In genomic region chr21:44636209-44637017, GRCh38 we compare ENCODE assay signal across 23 cellular contexts. TPM values are rescaled to one million over a fixed set of nuclear protein-coding genes. Genes with fewer than 3 reads are reported as not detected.
"Had no signal": no experiment of that assay in that cellular context is flagged by ENCODE, and none has a peak within 500 bp of the region (broad histone marks: within the 10 kb centered on the region; RNA-seq: fewer than 3 reads in every experiment).

No MANE protein-coding gene starts in this region.

- H3K4me3 Mint-ChIP-seq: activated CD8-positive, alpha-beta memory T cell treated with anti-CD3 and anti-CD28 coated beads, Interleukin-2, amount 10 ng/mL, durations not matched to agents 7 days and 5 days; activated naive CD8-positive, alpha-beta T cell; activated T-cell treated with anti-CD3 and anti-CD28 coated beads, Interleukin-2, amount 50 U/mL, for 24 hours; activated T-helper 1 cell treated with anti-CD3 and anti-CD28 coated beads, Interleukin-12 subunit alpha, Interleukin-12 subunit beta, Interleukin-2, Interleukin-4 antibody, amounts not matched to agents 30 ng/mL and 10 ng/mL and 1 ng/mL, durations not matched to agents 14 hours and 24 hours and 36 hours; brain; T-helper 17 cell; WTC11 had no signal

- H3K4me1 Mint-ChIP-seq: activated CD8-positive, alpha-beta memory T cell treated with anti-CD3 and anti-CD28 coated beads, Interleukin-2, amount 10 ng/mL, durations not matched to agents 7 days and 5 days; T-helper 17 cell had no signal

- H3K27me3 ChIP-seq: Peyer's patch had no signal

- H3K4me3 ChIP-seq: Peyer's patch had no signal

- H3K36me3 Mint-ChIP-seq: brain had no signal

- DNase-seq: activated CD4-positive, alpha-beta T cell treated with anti-CD3 and anti-CD28 coated beads for 48 hours; activated CD4-positive, alpha-beta T cell treated with anti-CD3 and anti-CD28 coated beads, Interleukin-2, amount 50 U/mL, for 4 hours; activated CD4-positive, CD25-positive, alpha-beta regulatory T cell treated with anti-CD3 and anti-CD28 coated beads, Interleukin-2, amount 50 U/mL, for 72 hours; activated CD8-positive, alpha-beta memory T cell treated with anti-CD3 and anti-CD28 coated beads, Interleukin-2, amount 10 ng/mL, durations not matched to agents 7 days and 5 days; activated effector memory CD4-positive, alpha-beta T cell treated with Interleukin-2 at 50 U/mL for 16 hours; activated naive CD4-positive, alpha-beta T cell; activated T-cell treated with anti-CD3 and anti-CD28 coated beads, Interleukin-2, amount 50 U/mL, for 24 hours; KG1; NCI-H1048; NCI-H187 treated with DMSO at 0.1 percent for 48 hours; NCI-H2081 treated with DMSO at 0.1 percent for 48 hours; T-helper 17 cell; T-helper 9 cell had no signal

- H3K27ac ChIP-seq: Peyer's patch, RWPE1 had no signal

- H3K4me1 ChIP-seq: Peyer's patch had no signal

- H3K27ac Mint-ChIP-seq: activated CD8-positive, alpha-beta memory T cell treated with anti-CD3 and anti-CD28 coated beads, Interleukin-2, amount 10 ng/mL, durations not matched to agents 7 days and 5 days; activated naive CD8-positive, alpha-beta T cell; activated T-cell treated with anti-CD3 and anti-CD28 coated beads, Interleukin-2, amount 50 U/mL, for 24 hours; activated T-helper 1 cell treated with anti-CD3 and anti-CD28 coated beads, Interleukin-12 subunit alpha, Interleukin-12 subunit beta, Interleukin-2, Interleukin-4 antibody, amounts not matched to agents 30 ng/mL and 10 ng/mL and 1 ng/mL, durations not matched to agents 14 hours and 24 hours and 36 hours; T-helper 17 cell; WTC11 had no signal

- H3K27me3 Mint-ChIP-seq: activated naive CD8-positive, alpha-beta T cell; T-helper 17 cell had no signal

- H3K36me3 ChIP-seq: Peyer's patch had no signal

- ATAC-seq: activated CD8-positive, alpha-beta memory T cell treated with anti-CD3 and anti-CD28 coated beads, Interleukin-2, amount 10 ng/mL, durations not matched to agents 7 days and 5 days; T-helper 17 cell; WTC11 had no signal

RNA-seq across cellular contexts. Expression of gene KRTAP10-10, which starts 0.7 kb away (rescaled TPM):
- total RNA-seq: activated CD8-positive, alpha-beta memory T cell treated with anti-CD3 and anti-CD28 coated beads, Interleukin-2, amount 10 ng/mL, durations not matched to agents 7 days and 5 days; activated T-helper 1 cell treated with anti-CD3 and anti-CD28 coated beads, Interleukin-12 subunit alpha, Interleukin-12 subunit beta, Interleukin-2, Interleukin-4 antibody, amounts not matched to agents 30 ng/mL and 10 ng/mL and 1 ng/mL, durations not matched to agents 14 hours and 24 hours and 36 hours; astrocyte; LHCN-M2; M059J; Peyer's patch; SK-MEL-5; T-helper 17 cell; WTC11 had no signal

RNA-seq across cellular contexts. Expression of gene KRTAP10-9, which starts 9.5 kb away (rescaled TPM):
- total RNA-seq: activated CD8-positive, alpha-beta memory T cell treated with anti-CD3 and anti-CD28 coated beads, Interleukin-2, amount 10 ng/mL, durations not matched to agents 7 days and 5 days; activated T-helper 1 cell treated with anti-CD3 and anti-CD28 coated beads, Interleukin-12 subunit alpha, Interleukin-12 subunit beta, Interleukin-2, Interleukin-4 antibody, amounts not matched to agents 30 ng/mL and 10 ng/mL and 1 ng/mL, durations not matched to agents 14 hours and 24 hours and 36 hours; astrocyte; LHCN-M2; M059J; Peyer's patch; SK-MEL-5; T-helper 17 cell; WTC11 had no signal

RNA-seq across cellular contexts. Expression of gene KRTAP10-11, which starts 9.8 kb away (rescaled TPM):
- total RNA-seq: activated CD8-positive, alpha-beta memory T cell treated with anti-CD3 and anti-CD28 coated beads, Interleukin-2, amount 10 ng/mL, durations not matched to agents 7 days and 5 days; activated T-helper 1 cell treated with anti-CD3 and anti-CD28 coated beads, Interleukin-12 subunit alpha, Interleukin-12 subunit beta, Interleukin-2, Interleukin-4 antibody, amounts not matched to agents 30 ng/mL and 10 ng/mL and 1 ng/mL, durations not matched to agents 14 hours and 24 hours and 36 hours; astrocyte; LHCN-M2; M059J; Peyer's patch; SK-MEL-5; T-helper 17 cell; WTC11 had no signal

RNA-seq across cellular contexts. Expression of gene KRTAP12-4, which starts 18.0 kb away (rescaled TPM):
- total RNA-seq: activated CD8-positive, alpha-beta memory T cell treated with anti-CD3 and anti-CD28 coated beads, Interleukin-2, amount 10 ng/mL, durations not matched to agents 7 days and 5 days; activated T-helper 1 cell treated with anti-CD3 and anti-CD28 coated beads, Interleukin-12 subunit alpha, Interleukin-12 subunit beta, Interleukin-2, Interleukin-4 antibody, amounts not matched to agents 30 ng/mL and 10 ng/mL and 1 ng/mL, durations not matched to agents 14 hours and 24 hours and 36 hours; astrocyte; LHCN-M2; M059J; Peyer's patch; SK-MEL-5; T-helper 17 cell; WTC11 had no signal

RNA-seq across cellular contexts. Expression of gene KRTAP12-3, which starts 21.3 kb away (rescaled TPM):
- total RNA-seq: activated CD8-positive, alpha-beta memory T cell treated with anti-CD3 and anti-CD28 coated beads, Interleukin-2, amount 10 ng/mL, durations not matched to agents 7 days and 5 days; activated T-helper 1 cell treated with anti-CD3 and anti-CD28 coated beads, Interleukin-12 subunit alpha, Interleukin-12 subunit beta, Interleukin-2, Interleukin-4 antibody, amounts not matched to agents 30 ng/mL and 10 ng/mL and 1 ng/mL, durations not matched to agents 14 hours and 24 hours and 36 hours; astrocyte; LHCN-M2; M059J; Peyer's patch; SK-MEL-5; T-helper 17 cell; WTC11 had no signal
